ENCODE assay signal across 15 cellular contexts in the genomic region with DNA sequence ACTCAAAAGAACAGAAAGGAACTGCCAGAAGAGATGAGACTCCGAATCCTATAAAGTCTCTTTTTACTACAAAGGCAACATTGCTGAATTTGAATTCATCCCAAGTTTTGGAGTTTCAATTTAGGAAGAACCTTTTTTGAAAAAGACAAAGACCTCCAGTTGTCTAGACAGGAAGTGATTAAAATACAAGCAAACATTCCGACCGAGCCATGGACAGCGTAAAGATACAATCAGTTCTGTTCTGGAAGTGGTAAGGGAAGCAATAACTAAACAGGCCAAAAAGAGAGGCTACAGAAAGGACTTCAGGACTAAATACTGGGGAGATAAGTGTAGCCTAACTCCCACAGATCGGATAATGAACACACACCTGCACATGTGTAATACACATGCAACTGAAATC.
A peak's percentile ranks its signal among the peaks of the same experiment; 100 is the strongest.
DNase-seq lines count a peak whose midpoint lies in the region; ATAC-seq and TF ChIP-seq lines count a peak whose summit lies in the region.
"Had no signal": no experiment of that assay in that cellular context is flagged by ENCODE, and none has a peak within 500 bp of the region (broad histone marks: within the 10 kb centered on the region; RNA-seq: fewer than 3 reads in every experiment).

No MANE protein-coding gene starts in this region.

- peaks cover 10 to 90% (median 57%) of the 10 kb centered on the region in 4 donors for H3K36me3 ChIP-seq in sigmoid colon

- H3K27ac Mint-ChIP-seq in osteocyte (ENCODE audit: unreplicated experiment), result peak overlapping the region; percentile 73

- H3K4me1 Mint-ChIP-seq in osteocyte (ENCODE audit: unreplicated experiment), result peaks cover 27% of the 10 kb centered on the region

- H3K4me1 ChIP-seq in sigmoid colon, result peaks cover 0 to 16% (median 8%) of the 10 kb centered on the region in 4 donors

- H3K9me3 ChIP-seq in sigmoid colon, result no peaks in the 10 kb centered on the region
- H3K9me3 ChIP-seq: esophagus squamous epithelium, lower lobe of right lung had no signal

- peaks cover 54% of the 10 kb centered on the region for H3K36me3 Mint-ChIP-seq in osteocyte (ENCODE audit: unreplicated experiment)

- WGBS in sigmoid colon, 2 donors, result 62 to 74% methylated on average over 5 of the region's 5 CpGs

- intact Hi-C loops in dorsolateral prefrontal cortex (cut with DNase I), result loop anchor here (5.0 kb wide), 3 partner anchors 99 to 364 kb away; a partner anchor contains a TSS
- intact Hi-C loops in sigmoid colon (cut with DNase I), result loop anchor here (2.0 kb wide), 1 partner anchor 100 kb away; no protein-coding TSS in a partner anchor

- H3K27me3 ChIP-seq in dorsolateral prefrontal cortex (no peaks in the 10 kb centered on the region), sigmoid colon (no peaks in the 10 kb centered on the region)
- H3K27me3 ChIP-seq: esophagus squamous epithelium had no signal

- TF ChIP-seq CTCF in dorsolateral prefrontal cortex (IDR thresholded peaks at IDR 0.05 in 54 of 56, conservative IDR thresholded peaks at IDR 0.05 in 2 of 56; ENCODE audit: low read depth in 1 of 56, partially characterized antibody in 56 of 56), result no peak
- TF ChIP-seq CTCF in osteocyte (IDR thresholded peaks at IDR 0.05), result no peak
- TF ChIP-seq CTCF in sigmoid colon (IDR thresholded peaks at IDR 0.05), result no peak

- H3K27me3 Mint-ChIP-seq in osteocyte (ENCODE audit: unreplicated experiment), result no peaks in the 10 kb centered on the region
- H3K27me3 Mint-ChIP-seq: CD4-positive, CD25-positive, alpha-beta regulatory T cell had no signal

- DNase-seq in COLO829 (ENCODE audit: low spot score) (peak; percentile 85), RPMI7951 (ENCODE audit: low read depth) (peak; percentile 24), dorsolateral prefrontal cortex (no peak), osteocyte (ENCODE audit: extremely low spot score, unreplicated experiment) (no peak), sigmoid colon (no peak), Ammon's horn (ENCODE audit: low spot score) (no peak)
- DNase-seq: activated naive CD4-positive, alpha-beta T cell treated with anti-CD3 and anti-CD28 coated beads, Interleukin-2, amount 50 U/mL, for 16 hours; CD4-positive, CD25-positive, alpha-beta regulatory T cell; DND-41; esophagus squamous epithelium; KG1; lower lobe of right lung; occipital lobe had no signal

- TF ChIP-seq EP300 in sigmoid colon (IDR thresholded peaks at IDR 0.05), result no peak

- no peak overlapping the region for H3K4me3 Mint-ChIP-seq in osteocyte (ENCODE audit: unreplicated experiment)
- H3K4me3 Mint-ChIP-seq: CD4-positive, CD25-positive, alpha-beta regulatory T cell had no signal

- H3K4me3 ChIP-seq in dorsolateral prefrontal cortex (peak overlapping the region in 3 of 59 donors; percentile 2 to 21 (median 20)), sigmoid colon (no peak overlapping the region)
- H3K4me3 ChIP-seq: esophagus squamous epithelium, lower lobe of right lung had no signal

- H3K27ac ChIP-seq in dorsolateral prefrontal cortex (peak overlapping the region in 43 of 59 donors; percentile 0 to 82 (median 53)), sigmoid colon (peak overlapping the region in 1 of 4 donors; percentile 13)
- H3K27ac ChIP-seq: lower lobe of right lung had no signal

- H3K9me3 Mint-ChIP-seq in osteocyte (ENCODE audit: unreplicated experiment), result no peaks in the 10 kb centered on the region
- H3K9me3 Mint-ChIP-seq: CD4-positive, CD25-positive, alpha-beta regulatory T cell had no signal

- ATAC-seq in GM21717 (IDR thresholded peaks at IDR 0.05; ENCODE audit: unreplicated experiment), result no peak
- ATAC-seq in HG02623 (IDR thresholded peaks at IDR 0.05; ENCODE audit: unreplicated experiment), result no peak
- ATAC-seq: lower lobe of right lung had no signal

- no peak for TF ChIP-seq POLR2A in sigmoid colon (IDR thresholded peaks at IDR 0.05)

Comparison
In these comparisons a context has a peak if more than half of its experiments do, and no peak if none do; other contexts are left out.
1. DNase-seq: peak in COLO829 (single experiment) and RPMI7951 (single experiment); none in dorsolateral prefrontal cortex (0 of 10), osteocyte (single experiment), sigmoid colon (single experiment) and Ammon's horn (single experiment).